6 cellular contexts compared by ENCODE assay signal in the genomic region with DNA sequence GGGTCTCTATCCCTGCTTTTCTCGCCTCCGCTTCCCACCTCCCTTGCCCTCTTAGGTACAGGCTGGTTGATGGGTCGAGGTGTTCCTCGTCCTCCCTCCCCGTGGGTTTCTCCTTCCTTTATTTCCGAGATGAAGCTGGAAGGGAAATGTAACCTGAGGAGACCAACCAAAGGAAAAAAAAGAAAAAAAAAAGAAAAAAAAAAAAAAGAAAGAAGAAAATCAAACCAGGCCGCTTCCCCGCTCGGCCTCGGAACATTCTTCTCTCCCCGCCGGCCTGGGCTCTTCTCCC. TPM values are rescaled to one million over a fixed set of nuclear protein-coding genes. Genes with fewer than 3 reads are reported as not detected.
DNase-seq lines count a peak whose midpoint lies in the region; ATAC-seq and TF ChIP-seq lines count a peak whose summit lies in the region.

No MANE protein-coding gene starts in this region.

- no peak for DNase-seq in BJ (ENCODE audit: low read depth)
- no peak for DNase-seq in WERI-Rb-1
- no peak for DNase-seq in lower lobe of right lung
- no peak for DNase-seq in activated gamma-delta T cell (lab: John Stamatoyannopoulos, UW)
- DNase-seq in GM19238 (ENCODE audit: insufficient read length, low spot score) = no peak

- H3K36me3 ChIP-seq in BJ (ENCODE audit: control insufficient read depth, insufficient read depth, low read length) (peaks cover 12% of the 10 kb centered on the region), WERI-Rb-1 (no peaks in the 10 kb centered on the region; the same call in 1 of the 2 replicates), lower lobe of right lung (no peaks in the 10 kb centered on the region)

- H3K27me3 ChIP-seq in BJ (ENCODE audit: control insufficient read depth, insufficient read depth, low read length) = no peaks in the 10 kb centered on the region
- no peaks in the 10 kb centered on the region for H3K27me3 ChIP-seq in WERI-Rb-1 (ENCODE audit: insufficient read depth, low read depth, severe bottlenecking)
- H3K27me3 ChIP-seq in lower lobe of right lung (ENCODE audit: low read depth) = peaks cover 17% of the 10 kb centered on the region

- ATAC-seq in lower lobe of right lung = no peak
- no peak for ATAC-seq in GM19324 (IDR thresholded peaks at IDR 0.05; ENCODE audit: low FRiP score, unreplicated experiment)

- peaks cover 31% of the 10 kb centered on the region for H3K4me1 ChIP-seq in lower lobe of right lung

- intact Hi-C loops in lower lobe of right lung (cut with DNase I) = loop anchor here (10.0 kb wide), 1 partner anchor 48 kb away; no protein-coding TSS in a partner anchor

- TF ChIP-seq CTCF in BJ (IDR thresholded peaks at IDR 0.05; ENCODE audit: insufficient read depth, low read depth, low read length) (no peak), WERI-Rb-1 (IDR thresholded peaks at IDR 0.05; ENCODE audit: low read depth, low read length) (no peak), lower lobe of right lung (IDR thresholded peaks at IDR 0.05) (no peak)

- POLR2A ChIA-PET in BJ (lab: Charles Lee) = interaction anchor here (0.5 to 1.8 kb wide), 6 partner anchors 13 to 65 kb away, joined by 3 to 9 read pairs (median 3); partner anchors contain the start of genes KHNYN and NYNRIN

- H3K27ac ChIP-seq in WERI-Rb-1 (peak overlapping the region; percentile 94), lower lobe of right lung (peak overlapping the region; percentile 85)

- no peaks in the 10 kb centered on the region for H3K9me3 ChIP-seq in WERI-Rb-1 (ENCODE audit: severe bottlenecking)
- no peaks in the 10 kb centered on the region for H3K9me3 ChIP-seq in lower lobe of right lung

- CTCF ChIA-PET in BJ (lab: Yijun Ruan, JAX) = interaction anchor here (0.7 to 2.3 kb wide), 23 partner anchors 9 to 76 kb away, joined by 3 to 59 read pairs (median 8); partner anchors contain the start of genes ADCY4, CIDEB, NYNRIN and RIPK3

- H3K4me3 ChIP-seq in BJ (ENCODE audit: low read depth, low read length) (peak overlapping the region; percentile 29), WERI-Rb-1 (ENCODE audit: low read depth, low read length) (peak overlapping the region; percentile 80), lower lobe of right lung (peak overlapping the region; percentile 54)

RNA-seq across cellular contexts. Expression of gene NFATC4, which starts 1.7 kb away (rescaled TPM):
- 95.8 and 151 TPM in 2 replicates for polyA plus RNA-seq in BJ (2011; rRNA removed)
- polyA minus RNA-seq in BJ (2011; rRNA and poly(A)+ RNA removed) = 112 and 143 TPM in 2 replicates
- total RNA-seq in lower lobe of right lung = 37.0 TPM

RNA-seq across cellular contexts. Expression of gene RIPK3, which starts 26.5 kb away (rescaled TPM):
- 4.3 and 4.4 TPM in 2 replicates for polyA plus RNA-seq in BJ (2011; rRNA removed)
- polyA minus RNA-seq in BJ (2011; rRNA and poly(A)+ RNA removed) = 2.2 and 4.7 TPM in 2 replicates
- 27.9 TPM for total RNA-seq in lower lobe of right lung

RNA-seq across cellular contexts. Expression of gene ADCY4, which starts 31.4 kb away (rescaled TPM):
- 4.1 and 6.8 TPM in 2 replicates for polyA plus RNA-seq in BJ (2011; rRNA removed)
- 4.2 and 4.9 TPM in 2 replicates for polyA minus RNA-seq in BJ (2011; rRNA and poly(A)+ RNA removed)
- total RNA-seq in lower lobe of right lung = 42.7 TPM

RNA-seq across cellular contexts. Expression of gene NYNRIN, which starts 32.5 kb away (rescaled TPM):
- 7.2 and 10.1 TPM in 2 replicates for polyA plus RNA-seq in BJ (2011; rRNA removed)
- polyA minus RNA-seq in BJ (2011; rRNA and poly(A)+ RNA removed) = 9.0 and 12.6 TPM in 2 replicates
- total RNA-seq in lower lobe of right lung = 17.9 TPM

RNA-seq across cellular contexts. Expression of gene LTB4R, which starts 55.0 kb away (rescaled TPM):
- polyA plus RNA-seq in BJ (2011; rRNA removed) = 2.5 and 2.6 TPM in 2 replicates
- polyA minus RNA-seq in BJ (2011; rRNA and poly(A)+ RNA removed) = 0.77 and 1.00 TPM in 2 replicates
- 14.1 TPM for total RNA-seq in lower lobe of right lung

Comparison
In these comparisons a context has a peak if more than half of its experiments do, and no peak if none do; other contexts are left out.
1. H3K4me3 ChIP-seq: peak in every context shown above with its lines; median percentile 80 in WERI-Rb-1; 54 in lower lobe of right lung; 29 in BJ.